Comparison of ENCODE assay signal across 13 cellular contexts in genomic region chr3:186789554-186790260, GRCh38. TPM values are rescaled to one million over a fixed set of nuclear protein-coding genes. Genes with fewer than 3 reads are reported as not detected.
DNase-seq lines count a peak whose midpoint lies in the region; ATAC-seq, FAIRE-seq and TF ChIP-seq lines count a peak whose summit lies in the region.
"Had no signal": no experiment of that assay in that cellular context is flagged by ENCODE, and none has a peak within 500 bp of the region (broad histone marks: within the 10 kb centered on the region; RNA-seq: fewer than 3 reads in every experiment).

No MANE protein-coding gene starts in this region.

- no peaks in the 10 kb centered on the region for H3K27me3 ChIP-seq in keratinocyte (ENCODE audit: control insufficient read depth, extremely low read depth, insufficient read depth, low read length)

- no peak overlapping the region for H3K4me3 Mint-ChIP-seq in T-helper 2 cell treated with Interferon-gamma antibody and Interleukin-4, amounts not matched to agents 5 μg/mL and 100 μg/mL, for 36 hours
- no peak overlapping the region for H3K4me3 Mint-ChIP-seq in activated B cell treated with CpG ODN at 0.5 μM for 24 hours

- H3K36me3 ChIP-seq in keratinocyte (ENCODE audit: control insufficient read depth in 2 of 2, extremely low read depth in 1 of 2, insufficient read depth in 2 of 2, low read length in 2 of 2) = peaks cover 28 to 50% of the 10 kb centered on the region in 2 experiments

- H3K4me3 ChIP-seq in keratinocyte (ENCODE audit: control insufficient read depth in 2 of 3, extremely low read depth in 1 of 3, insufficient read depth in 2 of 3, low read depth in 1 of 3, low read length in 3 of 3) = no peak overlapping the region
- H3K4me3 ChIP-seq: thoracic aorta had no signal

- H3K9ac ChIP-seq in keratinocyte (ENCODE audit: control insufficient read depth, extremely low read depth, insufficient read depth, low read length) = no peak overlapping the region

- no peaks in the 10 kb centered on the region for H3K9me3 ChIP-seq in keratinocyte (ENCODE audit: control insufficient read depth, low read depth, low read length)
- H3K9me3 ChIP-seq: thoracic aorta had no signal

- no peak for ATAC-seq in activated B cell treated with CpG ODN at 0.5 μM for 24 hours (ENCODE audit: low read depth)
- no peak for ATAC-seq in GM19023 (IDR thresholded peaks at IDR 0.05; ENCODE audit: unreplicated experiment)

- peaks cover 87% of the 10 kb centered on the region for H3K36me3 Mint-ChIP-seq in T-helper 2 cell treated with Interferon-gamma antibody and Interleukin-4, amounts not matched to agents 5 μg/mL and 100 μg/mL, for 36 hours (ENCODE audit: low read depth)
- peaks cover 92% of the 10 kb centered on the region for H3K36me3 Mint-ChIP-seq in activated B cell treated with CpG ODN at 0.5 μM for 24 hours (ENCODE audit: low read depth)

- POLR2A ChIA-PET in activated B cell treated with CpG ODN at 0.5 μM for 24 hours (lab: Charles Lee) = interaction anchor here (0.7 to 3.1 kb wide), 10 partner anchors 11 to 174 kb away, joined by 3 to 10 read pairs (median 4); partner anchors contain the start of gene RFC4

- H3K4me1 ChIP-seq in keratinocyte (ENCODE audit: control insufficient read depth, extremely low read depth, insufficient read depth, low read length) = peaks cover 16% of the 10 kb centered on the region

- no peaks in the 10 kb centered on the region for H3K9me1 ChIP-seq in keratinocyte (ENCODE audit: control insufficient read depth, extremely low read depth, insufficient read depth, low read length)

- CTCF ChIA-PET in activated B cell treated with CpG ODN at 0.5 μM for 24 hours (lab: Charles Lee) = no interaction called here

- dilution Hi-C loops in keratinocyte (cut with MboI; ENCODE audit: extremely low pct_ligation_motif_present, low sequenced_read_pairs) = no loop called here

- H3K4me1 Mint-ChIP-seq in T-helper 2 cell treated with Interferon-gamma antibody and Interleukin-4, amounts not matched to agents 5 μg/mL and 100 μg/mL, for 36 hours (ENCODE audit: low read depth) = peaks cover 31% of the 10 kb centered on the region
- H3K4me1 Mint-ChIP-seq in activated B cell treated with CpG ODN at 0.5 μM for 24 hours = peaks cover 47% of the 10 kb centered on the region

- H3K27ac Mint-ChIP-seq in T-helper 2 cell treated with Interferon-gamma antibody and Interleukin-4, amounts not matched to agents 5 μg/mL and 100 μg/mL, for 36 hours = peak overlapping the region; percentile 31
- peak overlapping the region; percentile 73 for H3K27ac Mint-ChIP-seq in activated B cell treated with CpG ODN at 0.5 μM for 24 hours

- H3K9me3 Mint-ChIP-seq in T-helper 2 cell treated with Interferon-gamma antibody and Interleukin-4, amounts not matched to agents 5 μg/mL and 100 μg/mL, for 36 hours = no peaks in the 10 kb centered on the region
- no peaks in the 10 kb centered on the region for H3K9me3 Mint-ChIP-seq in activated B cell treated with CpG ODN at 0.5 μM for 24 hours

- H3K27me3 Mint-ChIP-seq in T-helper 2 cell treated with Interferon-gamma antibody and Interleukin-4, amounts not matched to agents 5 μg/mL and 100 μg/mL, for 36 hours (ENCODE audit: low read depth) = no peaks in the 10 kb centered on the region
- H3K27me3 Mint-ChIP-seq in activated B cell treated with CpG ODN at 0.5 μM for 24 hours = no peaks in the 10 kb centered on the region

- H2AFZ ChIP-seq in keratinocyte (ENCODE audit: control insufficient read depth, low read length) = no peak overlapping the region

- peak; percentile 41 for FAIRE-seq in keratinocyte (lab: Jason Lieb, UNC)
- FAIRE-seq: colon had no signal

- peaks cover 30% of the 10 kb centered on the region for H3K79me2 ChIP-seq in keratinocyte (ENCODE audit: control insufficient read depth, insufficient read depth, low read length)

- intact Hi-C loops in activated B cell treated with CpG ODN at 0.5 μM for 24 hours (cut with micrococcal nuclease) = loop anchor here (10.0 kb wide), 1 partner anchor 535 kb away; no protein-coding TSS in a partner anchor
- intact Hi-C loops in head of caudate nucleus (cut with DNase I) = no loop called here

- no peak for DNase-seq in T-helper 2 cell treated with Interferon-gamma antibody and Interleukin-4, amounts not matched to agents 5 μg/mL and 100 μg/mL, for 36 hours (ENCODE audit: low spot score)
- DNase-seq in T-helper 2 cell = no peak
- peak; percentile 28 for DNase-seq in HT-29 (ENCODE audit: low spot score)
- no peak for DNase-seq in activated B cell treated with CpG ODN at 0.5 μM for 24 hours
- no peak for DNase-seq in keratinocyte (ENCODE audit: low read depth, low spot score)
- no peak for DNase-seq in head of caudate nucleus
- no peak for DNase-seq in T1000 (lab: John Stamatoyannopoulos, UW)

- H3K27ac ChIP-seq in keratinocyte (ENCODE audit: control insufficient read depth, insufficient read depth, low read length) = no peak overlapping the region
- H3K27ac ChIP-seq: thoracic aorta had no signal

- H4K20me1 ChIP-seq in keratinocyte (ENCODE audit: control insufficient read depth, extremely low read depth, insufficient read depth, low read length) = peaks cover 42% of the 10 kb centered on the region

- H3K4me2 ChIP-seq in keratinocyte (ENCODE audit: control insufficient read depth, extremely low read depth, insufficient read depth, low read depth, low read length) = no peak overlapping the region

- TF ChIP-seq CTCF in activated B cell treated with CpG ODN at 0.5 μM for 24 hours (IDR thresholded peaks at IDR 0.05) (no peak), keratinocyte (optimal IDR thresholded peaks at IDR 0.05 in 1 of 3, IDR thresholded peaks at IDR 0.05 in 1 of 3, conservative IDR thresholded peaks at IDR 0.05 in 1 of 3; ENCODE audit: extremely low read depth in 1 of 3, insufficient read depth in 2 of 3, low read length in 3 of 3) (no peak)

RNA-seq across cellular contexts. Expression of gene EIF4A2, which starts 6.3 kb away (rescaled TPM):
- 189 and 213 TPM in 2 replicates for total RNA-seq in HT-29 (2014; rRNA removed; shearing (Covaris generic))
- total RNA-seq in activated B cell treated with CpG ODN at 0.5 μM for 24 hours = 533 and 574 TPM in 2 replicates
- polyA plus RNA-seq in keratinocyte = 208 to 568 TPM (median 416 TPM) in 3 replicates
- 372 TPM for polyA plus RNA-seq in keratinocyte (2011; ENCODE audit: low read depth)
- polyA plus RNA-seq in keratinocyte (2011; cell fraction: cytosol; rRNA removed) = 180 and 268 TPM in 2 replicates
- 553 and 969 TPM in 2 replicates for polyA plus RNA-seq in keratinocyte (2011; cell fraction: nucleus; rRNA removed)
- polyA plus RNA-seq in keratinocyte (2012; ENCODE audit: low replicate concordance) = 143 and 560 TPM in 2 replicates
- polyA minus RNA-seq in keratinocyte = 56.3 to 311 TPM (median 141 TPM) in 3 replicates
- polyA minus RNA-seq in keratinocyte (2011; cell fraction: cytosol; rRNA and poly(A)+ RNA removed) = 79.4 TPM
- 212 and 350 TPM in 2 replicates for polyA minus RNA-seq in keratinocyte (2011; cell fraction: nucleus; rRNA and poly(A)+ RNA removed)

RNA-seq across cellular contexts. Expression of gene RFC4, which starts 16.6 kb away (rescaled TPM):
- 23.6 and 38.0 TPM in 2 replicates for total RNA-seq in HT-29 (2014; rRNA removed; shearing (Covaris generic))
- total RNA-seq in activated B cell treated with CpG ODN at 0.5 μM for 24 hours = 28.8 and 29.9 TPM in 2 replicates
- 8.1 to 22.8 TPM (median 19.7 TPM) in 3 replicates for polyA plus RNA-seq in keratinocyte
- polyA plus RNA-seq in keratinocyte (2011; ENCODE audit: low read depth) = 10.3 TPM
- 9.1 and 12.3 TPM in 2 replicates for polyA plus RNA-seq in keratinocyte (2011; cell fraction: cytosol; rRNA removed)
- 15.4 and 24.0 TPM in 2 replicates for polyA plus RNA-seq in keratinocyte (2011; cell fraction: nucleus; rRNA removed)
- 13.8 and 22.8 TPM in 2 replicates for polyA plus RNA-seq in keratinocyte (2012; ENCODE audit: low replicate concordance)
- 1.9 to 9.9 TPM (median 6.5 TPM) in 3 replicates for polyA minus RNA-seq in keratinocyte
- polyA minus RNA-seq in keratinocyte (2011; cell fraction: cytosol; rRNA and poly(A)+ RNA removed) = 3.1 TPM
- 2.2 and 4.3 TPM in 2 replicates for polyA minus RNA-seq in keratinocyte (2011; cell fraction: nucleus; rRNA and poly(A)+ RNA removed)

RNA-seq across cellular contexts. Expression of gene ADIPOQ, which starts 52.8 kb away (rescaled TPM):
- total RNA-seq in HT-29 (2014; rRNA removed; shearing (Covaris generic)) = not detected in 2 replicates
- not detected in 2 replicates for total RNA-seq in activated B cell treated with CpG ODN at 0.5 μM for 24 hours
- polyA plus RNA-seq in keratinocyte = not detected in 3 replicates
- not detected for polyA plus RNA-seq in keratinocyte (2011; ENCODE audit: low read depth)
- not detected in 2 replicates for polyA plus RNA-seq in keratinocyte (2011; cell fraction: cytosol; rRNA removed)
- not detected in 2 replicates for polyA plus RNA-seq in keratinocyte (2011; cell fraction: nucleus; rRNA removed)
- not detected in 2 replicates for polyA plus RNA-seq in keratinocyte (2012; ENCODE audit: low replicate concordance)
- not detected in 3 replicates for polyA minus RNA-seq in keratinocyte
- polyA minus RNA-seq in keratinocyte (2011; cell fraction: cytosol; rRNA and poly(A)+ RNA removed) = not detected
- polyA minus RNA-seq in keratinocyte (2011; cell fraction: nucleus; rRNA and poly(A)+ RNA removed) = not detected in 2 replicates
- total RNA-seq: lung microvascular endothelial cell, pulmonary artery endothelial cell, SK-MEL-5 had no signal
